ENCODE assay signal across 36 cellular contexts in the genomic region with DNA sequence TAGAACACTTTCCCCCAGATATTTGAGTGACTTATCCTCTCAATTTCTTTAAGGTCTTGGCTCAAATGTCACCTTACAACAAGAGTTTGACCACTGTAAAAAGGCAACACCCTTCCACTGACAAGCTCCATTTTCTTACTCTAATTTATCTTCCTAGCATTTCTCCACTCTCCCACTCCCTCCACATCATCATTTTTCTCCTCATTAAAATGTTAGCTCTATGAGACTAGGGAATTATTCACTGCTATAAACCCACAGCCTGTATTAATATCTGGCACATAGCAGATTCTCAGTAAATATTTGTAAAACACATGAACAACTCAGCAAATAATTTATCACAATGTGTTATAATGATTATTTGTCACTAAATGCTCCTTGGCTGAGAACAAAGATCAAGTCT.
"Had no signal": no experiment of that assay in that cellular context is flagged by ENCODE, and none has a peak within 500 bp of the region (broad histone marks: within the 10 kb centered on the region; RNA-seq: fewer than 3 reads in every experiment).

No MANE protein-coding gene starts in this region.

- H3K27me3 ChIP-seq: MG63 had no signal

- H3K9ac ChIP-seq: KMS-11 had no signal

- DNase-seq: Karpas-422, Kasumi-1, KG1, MG63, MM.1S, MV-4-11, NCI-H1048, NCI-H1092, NCI-H1092 treated with DMSO at 0.1 percent for 48 hours, NCI-H1105, NCI-H1105 treated with DMSO at 0.1 percent for 48 hours, NCI-H1417, NCI-H1417 treated with DMSO at 0.1 percent for 48 hours, NCI-H1436, NCI-H1436 treated with DMSO at 0.1 percent for 48 hours, NCI-H146, NCI-H1694, NCI-H1694 treated with DMSO at 0.1 percent for 48 hours, NCI-H187, NCI-H187 treated with DMSO at 0.1 percent for 48 hours, NCI-H1930, NCI-H2029, NCI-H2029 treated with DMSO at 0.1 percent for 48 hours, NCI-H2081, NCI-H2081 treated with DMSO at 0.1 percent for 48 hours, NCI-H2107, NCI-H2171, NCI-H2171 treated with DMSO at 0.1 percent for 48 hours, NCI-H2227 treated with DMSO at 0.1 percent for 48 hours, NCI-H226, NCI-H345, NCI-H446, NCI-H446 treated with DMSO at 0.1 percent for 48 hours, NCI-H510A, NCI-H510A treated with DMSO at 0.1 percent for 48 hours had no signal

- H3K27ac ChIP-seq: KMS-11 had no signal

- H3K9me3 ChIP-seq: MG63 had no signal

- H3K4me2 ChIP-seq: KMS-11 had no signal

- H3K36me3 ChIP-seq: MG63 had no signal

- H3K4me3 ChIP-seq: MG63 had no signal
